8 cellular contexts compared by ENCODE assay signal in the genomic region with DNA sequence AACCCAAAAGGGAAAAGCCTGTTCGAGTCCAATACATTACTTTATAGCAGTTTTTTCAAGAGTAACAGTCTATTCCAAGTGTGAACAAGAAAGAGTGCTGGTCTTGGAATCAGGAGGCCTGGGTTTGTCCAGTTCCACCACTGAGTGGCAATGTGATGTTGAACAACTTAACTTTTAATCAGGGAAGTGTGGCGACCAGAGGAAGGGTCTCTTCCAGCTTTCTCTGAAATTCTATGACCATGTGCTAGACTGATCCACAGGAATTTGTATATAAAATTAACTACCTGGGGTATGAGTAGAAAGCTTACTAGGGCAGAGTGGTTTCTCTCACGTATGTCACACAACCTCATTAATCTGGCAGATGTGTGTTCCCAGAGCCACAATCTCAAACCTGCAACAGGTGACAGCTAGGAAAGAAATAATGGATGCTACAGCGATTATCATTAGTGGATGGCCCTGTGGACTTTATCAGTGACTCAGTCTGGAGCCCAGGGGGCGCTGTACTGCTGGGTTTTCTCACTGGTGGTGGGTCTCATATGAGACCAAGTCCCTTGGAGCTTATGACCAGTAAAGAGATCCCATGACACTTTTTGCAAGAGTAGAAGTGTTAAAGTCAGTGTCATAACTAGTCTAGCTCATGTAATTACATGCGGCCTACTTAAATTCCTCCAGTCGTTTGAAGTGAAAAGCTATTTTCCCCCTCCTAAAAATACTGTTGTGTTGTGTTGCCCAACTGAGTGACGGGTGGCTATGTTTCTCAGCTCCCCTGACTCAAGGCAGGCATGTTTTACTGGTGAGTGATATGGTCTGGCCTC.
DNase-seq lines count a peak whose midpoint lies in the region; ATAC-seq and TF ChIP-seq lines count a peak whose summit lies in the region.

No MANE protein-coding gene starts in this region.

- TF ChIP-seq POLR2A in HCT116 (IDR thresholded peaks at IDR 0.05; ENCODE audit: borderline replicate concordance, extremely low read depth, insufficient read depth, insufficient read length): no peak

- peaks cover 0 to 14% (median 0%) of the 10 kb centered on the region in 11 experiments; a peak in 2 of 22 replicates for H3K27me3 ChIP-seq in BLaER1 treated with 17β-estradiol and CSF1 and Interleukin-3, amounts not matched to agents 10 nM and 100 nM
- H3K27me3 ChIP-seq in HCT116 (ENCODE audit: insufficient read depth, low read length): no peaks in the 10 kb centered on the region

- H3K79me2 ChIP-seq in HCT116 (ENCODE audit: insufficient read depth, low read length): no peaks in the 10 kb centered on the region

- CTCF ChIA-PET in HCT116 (lab: Charles Lee) (interaction anchor here (0.9 to 1.7 kb wide), 8 partner anchors 9 to 318 kb away, joined by 3 to 12 read pairs (median 5); no protein-coding TSS in a partner anchor), WTC11 (lab: Charles Lee) (interaction anchor here (0.6 to 2.9 kb wide), 40 partner anchors 9 to 1693 kb away, joined by 3 to 23 read pairs (median 5); a partner anchor contains a TSS)

- BruUV-seq in HCT116 (replicated peaks; lab: Mats Ljungman, UMichigan): no TSS peak

- H4K20me1 ChIP-seq in BLaER1 treated with 17β-estradiol and CSF1 and Interleukin-3, amounts not matched to agents 10 nM and 100 nM: no peaks in the 10 kb centered on the region
- H4K20me1 ChIP-seq in HCT116 (ENCODE audit: insufficient read depth): no peaks in the 10 kb centered on the region

- no peaks in the 10 kb centered on the region for H3K9me2 ChIP-seq in HCT116 (ENCODE audit: insufficient read depth)

- no peak overlapping the region for H3K4me3 ChIP-seq in BLaER1 treated with 17β-estradiol and CSF1 and Interleukin-3, amounts not matched to agents 10 nM and 100 nM
- no peak overlapping the region for H3K4me3 ChIP-seq in HCT116 (replicated peaks in 1 of 2; ENCODE audit: low read depth in 1 of 2, low read length in 2 of 2)

- POLR2A ChIA-PET in HCT116 (lab: Charles Lee): no interaction called here
- POLR2A ChIA-PET in WTC11 (lab: Charles Lee): no interaction called here

- no peak overlapping the region for H3K4me3 Mint-ChIP-seq in WTC11

- peak overlapping the region in 9 of 11 experiments; percentile 75 to 98 (median 92); a peak in 19 of 22 replicates for H3K27ac ChIP-seq in BLaER1 treated with 17β-estradiol and CSF1 and Interleukin-3, amounts not matched to agents 10 nM and 100 nM
- no peak overlapping the region for H3K27ac ChIP-seq in HCT116 (ENCODE audit: low read depth, low read length)

- H3K9ac ChIP-seq in BLaER1 treated with 17β-estradiol and CSF1 and Interleukin-3, amounts not matched to agents 10 nM and 100 nM: peak overlapping the region in 9 of 11 experiments; percentile 64 to 80 (median 77); a peak in 17 of 22 replicates
- no peak overlapping the region for H3K9ac ChIP-seq in HCT116 (ENCODE audit: low read length)

- H3K9me3 ChIP-seq in BLaER1 treated with 17β-estradiol and CSF1 and Interleukin-3, amounts not matched to agents 10 nM and 100 nM (replicated peaks in 1 of 11): no peaks in the 10 kb centered on the region; a peak in 1 of 22 replicates
- H3K9me3 ChIP-seq in HCT116 (ENCODE audit: control insufficient read depth in 1 of 2, insufficient read depth in 1 of 2, low read depth in 1 of 2, low read length in 2 of 2): no peaks in the 10 kb centered on the region

- H2AFZ ChIP-seq in HCT116 (ENCODE audit: low read depth, low read length, poor library complexity, severe bottlenecking): no peak overlapping the region

- peak overlapping the region; percentile 3 to 89 (median 81); a peak in 21 of 22 replicates for H3K4me2 ChIP-seq in BLaER1 treated with 17β-estradiol and CSF1 and Interleukin-3, amounts not matched to agents 10 nM and 100 nM
- peak overlapping the region; percentile 36 for H3K4me2 ChIP-seq in HCT116 (ENCODE audit: low read length)

- H3K27me3 Mint-ChIP-seq in WTC11 (ENCODE audit: low read depth): no peaks in the 10 kb centered on the region

- intact Hi-C loops in HCT116 (cut with micrococcal nuclease): loop anchor here (5.0 kb wide), 1 partner anchor 469 kb away; no protein-coding TSS in a partner anchor
- intact Hi-C loops in cardiac septum (cut with DNase I): no loop called here

- no peaks in the 10 kb centered on the region; the same call in 1 of the 2 replicates for H3K36me3 Mint-ChIP-seq in WTC11

- no peaks in the 10 kb centered on the region for H3K9me3 Mint-ChIP-seq in WTC11

- ATAC-seq in HCT116 (peak; percentile 68), WTC11 (peak; percentile 87), GM18519 (IDR thresholded peaks at IDR 0.05; ENCODE audit: low FRiP score, unreplicated experiment) (no peak), GM21723 (IDR thresholded peaks at IDR 0.05; ENCODE audit: unreplicated experiment) (no peak)

- DNase-seq in HCT116 (ENCODE audit: low read depth, low spot score): peak; percentile 12
- peak; percentile 72 for DNase-seq in WTC11 (ENCODE audit: low spot score)
- DNase-seq in left kidney (ENCODE audit: low read depth, low spot score): peak; percentile 60
- DNase-seq in cardiac septum (ENCODE audit: low spot score): no peak
- no peak for DNase-seq in AG08396 (ENCODE audit: low spot score)

- TF ChIP-seq CTCF in HCT116 (IDR thresholded peaks at IDR 0.05 in 2 of 3, conservative IDR thresholded peaks at IDR 0.05 in 1 of 3; ENCODE audit: borderline replicate concordance in 1 of 3, insufficient read depth in 1 of 3, low read depth in 2 of 3, low read length in 2 of 3) (peak in 2 of 3 experiments; percentile 67 to 75; a peak in 4 of 6 replicates), WTC11 (IDR thresholded peaks at IDR 0.05) (peak; percentile 93)

- peaks cover 18% of the 10 kb centered on the region for H3K4me1 Mint-ChIP-seq in WTC11

- no peak overlapping the region for H3K27ac Mint-ChIP-seq in WTC11

- H3K4me1 ChIP-seq in BLaER1 treated with 17β-estradiol and CSF1 and Interleukin-3, amounts not matched to agents 10 nM and 100 nM: peaks cover 27 to 89% (median 73%) of the 10 kb centered on the region in 10 experiments
- H3K4me1 ChIP-seq in HCT116 (ENCODE audit: control insufficient read depth in 1 of 2, insufficient read depth in 2 of 2, low read length in 2 of 2): peaks cover 3 to 15% of the 10 kb centered on the region in 2 experiments; a peak in 3 of 4 replicates

- TF ChIP-seq RAD21 in HCT116 (IDR thresholded peaks at IDR 0.05; ENCODE audit: low read depth): no peak

- peaks cover 19 to 48% (median 30%) of the 10 kb centered on the region in 11 experiments for H3K36me3 ChIP-seq in BLaER1 treated with 17β-estradiol and CSF1 and Interleukin-3, amounts not matched to agents 10 nM and 100 nM
- no peaks in the 10 kb centered on the region for H3K36me3 ChIP-seq in HCT116 (ENCODE audit: control insufficient read depth in 1 of 2, insufficient read depth in 2 of 2, low read length in 2 of 2)

- RAD21 ChIA-PET in HCT116 (lab: Charles Lee; ENCODE audit: low non-redundant PET in 1 of 2, low total read pairs in 2 of 2, uncharacterized antibody in 2 of 2, unreplicated experiment in 2 of 2): no interaction called here

TF ChIP-seq in HCT116, 20 proteins besides CTCF, POLR2A, EP300 and RAD21 (continues in another document):
- TF ChIP-seq SP1 (IDR thresholded peaks at IDR 0.05; ENCODE audit: low read depth) (no peak), EZH2phosphoT487 (IDR thresholded peaks at IDR 0.05; ENCODE audit: borderline replicate concordance) (no peak), ZFX (IDR thresholded peaks at IDR 0.05) (no peak), YY1 (IDR thresholded peaks at IDR 0.05; ENCODE audit: extremely low read depth, insufficient replicate concordance, low read depth, low read length) (no peak), CBX3 (IDR thresholded peaks at IDR 0.05; ENCODE audit: low read depth) (no peak), EGR1 (IDR thresholded peaks at IDR 0.05; ENCODE audit: low read depth) (no peak), ELF1 (IDR thresholded peaks at IDR 0.05; ENCODE audit: borderline replicate concordance, low read depth) (no peak), TCF7L2 (IDR thresholded peaks at IDR 0.05; ENCODE audit: borderline replicate concordance, extremely low read depth, insufficient read depth, insufficient read length) (no peak), FOSL1 (IDR thresholded peaks at IDR 0.05; ENCODE audit: low read depth) (no peak), SIN3A (IDR thresholded peaks at IDR 0.05; ENCODE audit: low read depth) (no peak)
- TF ChIP-seq, protein P1, sequence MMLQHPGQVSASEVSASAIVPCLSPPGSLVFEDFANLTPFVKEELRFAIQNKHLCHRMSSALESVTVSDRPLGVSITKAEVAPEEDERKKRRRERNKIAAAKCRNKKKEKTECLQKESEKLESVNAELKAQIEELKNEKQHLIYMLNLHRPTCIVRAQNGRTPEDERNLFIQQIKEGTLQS (IDR thresholded peaks at IDR 0.05): no peak

TF ChIP-seq in WTC11, 78 proteins besides CTCF, POLR2A, EP300 and RAD21:
- no peak for TF ChIP-seq TEAD4 (CRISPR knock-in tag; IDR thresholded peaks at IDR 0.05)
- TF ChIP-seq, protein P2, sequence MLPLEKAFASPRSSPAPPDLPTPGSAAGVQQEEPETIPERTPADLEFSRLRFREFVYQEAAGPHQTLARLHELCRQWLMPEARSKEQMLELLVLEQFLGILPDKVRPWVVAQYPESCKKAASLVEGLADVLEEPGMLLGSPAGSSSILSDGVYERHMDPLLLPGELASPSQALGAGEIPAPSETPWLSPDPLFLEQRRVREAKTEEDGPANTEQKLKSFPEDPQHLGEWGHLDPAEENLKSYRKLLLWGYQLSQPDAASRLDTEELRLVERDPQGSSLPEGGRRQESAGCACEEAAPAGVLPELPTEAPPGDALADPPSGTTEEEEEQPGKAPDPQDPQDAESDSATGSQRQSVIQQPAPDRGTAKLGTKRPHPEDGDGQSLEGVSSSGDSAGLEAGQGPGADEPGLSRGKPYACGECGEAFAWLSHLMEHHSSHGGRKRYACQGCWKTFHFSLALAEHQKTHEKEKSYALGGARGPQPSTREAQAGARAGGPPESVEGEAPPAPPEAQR (CRISPR knock-in tag; IDR thresholded peaks at IDR 0.05): no peak
- TF ChIP-seq, protein P3, sequence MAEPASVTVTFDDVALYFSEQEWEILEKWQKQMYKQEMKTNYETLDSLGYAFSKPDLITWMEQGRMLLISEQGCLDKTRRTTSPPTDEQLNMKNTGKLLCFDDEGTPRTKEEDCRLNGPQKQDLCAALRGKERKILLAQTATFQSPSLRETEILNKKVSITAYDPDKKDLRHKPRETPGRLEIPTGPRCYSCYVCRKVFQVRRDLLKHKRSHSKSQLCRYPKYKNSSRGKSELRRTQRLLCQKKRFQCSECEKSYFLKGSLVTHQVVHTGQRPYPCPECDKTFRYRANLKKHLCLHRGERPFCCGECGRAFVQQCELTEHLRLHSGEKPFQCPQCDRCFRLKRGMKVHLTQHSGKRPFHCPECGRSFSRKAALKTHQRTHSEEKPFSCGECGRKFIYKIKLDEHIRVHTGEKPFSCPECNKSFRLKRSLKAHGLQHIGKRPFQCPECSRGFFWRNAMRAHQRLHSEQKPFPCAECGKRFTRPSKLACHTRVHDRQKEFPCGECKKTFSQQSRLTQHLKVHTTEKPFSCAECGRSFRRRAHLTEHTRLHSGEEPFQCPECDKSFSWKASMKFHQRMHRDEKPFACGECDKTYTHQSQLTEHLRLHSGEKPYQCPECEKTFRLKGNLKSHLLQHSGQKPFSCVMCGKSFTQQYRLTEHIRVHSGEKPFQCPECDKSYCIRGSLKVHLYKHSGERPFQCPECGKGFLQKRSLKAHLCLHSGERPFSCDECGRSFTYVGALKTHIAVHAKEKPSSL (CRISPR knock-in tag; conservative IDR thresholded peaks at IDR 0.05): no peak

Comparison
In these comparisons a context has a peak if more than half of its experiments do, and no peak if none do; other contexts are left out.
1. ATAC-seq: peak in HCT116 (single experiment) and WTC11 (single experiment); none in GM18519 (single experiment) and GM21723 (single experiment).
2. DNase-seq: peak in HCT116 (single experiment), WTC11 (single experiment) and left kidney (single experiment); none in cardiac septum (single experiment) and AG08396 (single experiment).